Comparison of ENCODE assay signal across 8 cellular contexts in genomic region chr1:27773732-27774445, GRCh38. TPM values are rescaled to one million over a fixed set of nuclear protein-coding genes. Genes with fewer than 3 reads are reported as not detected.
A peak's percentile ranks its signal among the peaks of the same experiment; 100 is the strongest.
DNase-seq lines count a peak whose midpoint lies in the region; ATAC-seq, FAIRE-seq and TF ChIP-seq lines count a peak whose summit lies in the region.

No MANE protein-coding gene starts in this region.

- CTCF ChIA-PET in endothelial cell of umbilical vein (lab: Charles Lee) = interaction anchor here (0.8 to 3.5 kb wide), 7 partner anchors 10 to 105 kb away, joined by 4 to 32 read pairs (median 5); partner anchors contain the start of genes FAM76A and PPP1R8

- no peak for TF ChIP-seq POLR2A in endothelial cell of umbilical vein (IDR thresholded peaks at IDR 0.05; ENCODE audit: low read depth, low read length)

- no peaks in the 10 kb centered on the region for H3K9me3 ChIP-seq in ES-I3 (ENCODE audit: control insufficient read depth, insufficient read depth, low read length)
- no peaks in the 10 kb centered on the region for H3K9me3 ChIP-seq in SU-DHL-6 (ENCODE audit: insufficient read depth, low read length)
- no peaks in the 10 kb centered on the region for H3K9me3 ChIP-seq in endothelial cell of umbilical vein (replicated peaks; ENCODE audit: control insufficient read depth, insufficient read depth, low read length)

- intact Hi-C loops in endothelial cell of umbilical vein (cut with micrococcal nuclease) = loop anchor here (1.0 kb wide), 4 partner anchors 15 to 102 kb away; partner anchors contain the start of genes FAM76A, IFI6 and PPP1R8
- intact Hi-C loops in sciatic nerve (cut with DNase I) = no loop called here

- peak overlapping the region; percentile 28 for H3K27ac ChIP-seq in SU-DHL-6 (ENCODE audit: low read depth, low read length)
- peak overlapping the region; percentile 82 for H3K27ac ChIP-seq in endothelial cell of umbilical vein (ENCODE audit: insufficient read depth, low read depth, low read length)

- peaks cover 9% of the 10 kb centered on the region; the same call in 1 of the 2 replicates for H3K4me1 ChIP-seq in ES-I3 (ENCODE audit: insufficient read depth, low read length)
- peaks cover 23% of the 10 kb centered on the region for H3K4me1 ChIP-seq in endothelial cell of umbilical vein (ENCODE audit: control insufficient read depth, extremely low read depth, insufficient read depth, low read length)

- H3F3A ChIP-seq in SU-DHL-6 (ENCODE audit: insufficient read depth) = peaks cover 9% of the 10 kb centered on the region

- H3K4me3 ChIP-seq in SU-DHL-6 (ENCODE audit: insufficient read depth, low read length, poor library complexity, severe bottlenecking) = peak overlapping the region; percentile 91
- peak overlapping the region; percentile 63 to 99 (median 90) for H3K4me3 ChIP-seq in endothelial cell of umbilical vein (replicated peaks in 1 of 3; ENCODE audit: insufficient read depth in 1 of 3, low read depth in 1 of 3, low read length in 3 of 3)

- H4K20me1 ChIP-seq in SU-DHL-6 (ENCODE audit: low read depth, low read length) (no peaks in the 10 kb centered on the region), endothelial cell of umbilical vein (replicated peaks; ENCODE audit: control insufficient read depth, extremely low read depth, insufficient read depth, low read length) (peaks cover 3% of the 10 kb centered on the region)

- no peak for TF ChIP-seq CTCF in SU-DHL-6 (IDR thresholded peaks at IDR 0.05; ENCODE audit: insufficient read depth, low read length, poor library complexity, severe bottlenecking)
- no peak for TF ChIP-seq CTCF in endothelial cell of umbilical vein (IDR thresholded peaks at IDR 0.05; ENCODE audit: extremely low read depth in 1 of 2, insufficient read depth in 1 of 2, low read depth in 1 of 2, low read length in 2 of 2)

- H3K9me1 ChIP-seq in endothelial cell of umbilical vein (replicated peaks; ENCODE audit: control insufficient read depth, extremely low read depth, insufficient read depth, low read length) = no peaks in the 10 kb centered on the region

- H3K27me3 ChIP-seq in SU-DHL-6 (ENCODE audit: low read length) = no peaks in the 10 kb centered on the region
- H3K27me3 ChIP-seq in endothelial cell of umbilical vein (ENCODE audit: control insufficient read depth in 2 of 2, insufficient read depth in 2 of 2, low read length in 2 of 2) = no peaks in the 10 kb centered on the region

- no peaks in the 10 kb centered on the region for H3K36me3 ChIP-seq in ES-I3 (ENCODE audit: insufficient read depth, low read length)
- no peaks in the 10 kb centered on the region for H3K36me3 ChIP-seq in SU-DHL-6 (ENCODE audit: low read length)
- H3K36me3 ChIP-seq in endothelial cell of umbilical vein (ENCODE audit: control insufficient read depth in 2 of 2, extremely low read depth in 1 of 2, insufficient read depth in 2 of 2, low read length in 2 of 2) = peaks cover 0 to 4% of the 10 kb centered on the region in 2 experiments

- peak overlapping the region; percentile 70 for H3K4me2 ChIP-seq in SU-DHL-6 (ENCODE audit: low read depth, low read length, poor library complexity, severe bottlenecking)
- peak overlapping the region; percentile 100 for H3K4me2 ChIP-seq in endothelial cell of umbilical vein (ENCODE audit: insufficient read depth, low read length)

- no peaks in the 10 kb centered on the region for H3K9me2 ChIP-seq in SU-DHL-6 (replicated peaks; ENCODE audit: insufficient read depth, low read length)

- ATAC-seq in HG02588 (IDR thresholded peaks at IDR 0.05; ENCODE audit: unreplicated experiment) (peak; percentile 3), GM18909 (IDR thresholded peaks at IDR 0.05; ENCODE audit: poor library complexity, unreplicated experiment) (no peak), sciatic nerve (no peak)

- POLR2A ChIA-PET in endothelial cell of umbilical vein (lab: Charles Lee) = interaction anchor here (0.8 to 3.3 kb wide), 6 partner anchors 13 to 486 kb away, joined by 3 to 67 read pairs (median 8); partner anchors contain the start of genes FAM76A and IFI6

- H3K9ac ChIP-seq in ES-I3 (ENCODE audit: low read depth, low read length) (peak overlapping the region; percentile 93), SU-DHL-6 (ENCODE audit: low read length) (peak overlapping the region; percentile 86), endothelial cell of umbilical vein (replicated peaks; ENCODE audit: extremely low read depth, insufficient read depth, low read length) (peak overlapping the region; percentile 89)

- H3K79me2 ChIP-seq in SU-DHL-6 (ENCODE audit: insufficient read depth, low read length) = peaks cover 46% of the 10 kb centered on the region
- peaks cover 56% of the 10 kb centered on the region for H3K79me2 ChIP-seq in endothelial cell of umbilical vein (ENCODE audit: control insufficient read depth, insufficient read depth, low read length)

- peak overlapping the region; percentile 65 for H2AFZ ChIP-seq in SU-DHL-6 (ENCODE audit: low read depth, low read length, severe bottlenecking)
- peak overlapping the region; percentile 32 for H2AFZ ChIP-seq in endothelial cell of umbilical vein (ENCODE audit: low read depth, low read length)

- peak; percentile 78 for FAIRE-seq in endothelial cell of umbilical vein (lab: Jason Lieb, UNC)

- dilution Hi-C loops in endothelial cell of umbilical vein (cut with MboI; ENCODE audit: extremely low pct_ligation_motif_present, low sequenced_read_pairs) = no loop called here

- DNase-seq in endothelial cell of umbilical vein (ENCODE audit: low read depth, low spot score) (peak; percentile 75), myocyte (ENCODE audit: low read depth) (peak; percentile 12), sciatic nerve (ENCODE audit: low spot score) (no peak), NCI-H1048 (lab: John Stamatoyannopoulos, UW) (no peak)

- TSS peak; percentile 53 for BruUV-seq in endothelial cell of umbilical vein (replicated peaks; lab: Mats Ljungman, UMichigan)

TF ChIP-seq in endothelial cell of umbilical vein, 7 proteins besides CTCF, POLR2A, EP300 and RAD21:
- no peak for TF ChIP-seq POLR2AphosphoS5 (IDR thresholded peaks at IDR 0.05; ENCODE audit: insufficient read depth, low read depth, low read length)
- TF ChIP-seq MYC (IDR thresholded peaks at IDR 0.05; ENCODE audit: low read depth, low read length) = no peak
- no peak for TF ChIP-seq EZH2 (IDR thresholded peaks at IDR 0.05; ENCODE audit: borderline replicate concordance, low read depth, low read length, severe bottlenecking)
- TF ChIP-seq GATA2 (IDR thresholded peaks at IDR 0.05; ENCODE audit: insufficient read depth, insufficient read length, low read depth, low read length) = no peak
- peak; percentile 29 for TF ChIP-seq JUN (IDR thresholded peaks at IDR 0.05; ENCODE audit: borderline replicate concordance, insufficient read depth, insufficient read length, low read depth)
- peak; percentile 20 for TF ChIP-seq FOS (IDR thresholded peaks at IDR 0.05; ENCODE audit: borderline replicate concordance, insufficient read depth, low read length)
- TF ChIP-seq, protein P1, sequence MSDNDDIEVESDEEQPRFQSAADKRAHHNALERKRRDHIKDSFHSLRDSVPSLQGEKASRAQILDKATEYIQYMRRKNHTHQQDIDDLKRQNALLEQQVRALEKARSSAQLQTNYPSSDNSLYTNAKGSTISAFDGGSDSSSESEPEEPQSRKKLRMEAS (IDR thresholded peaks at IDR 0.05; ENCODE audit: insufficient read depth, insufficient read length) = no peak
TF ChIP-seq in endothelial cell of umbilical vein: peak in this region for 2.

RNA-seq across cellular contexts. Expression of gene STX12, which starts 0.9 kb away (rescaled TPM):
- total RNA-seq in endothelial cell of umbilical vein (83.8 and 90.3 TPM in 2 replicates), myocyte (42.1 and 43.0 TPM in 2 replicates), sciatic nerve (72.2 TPM)
- 26.1 and 28.7 TPM in 2 replicates for polyA plus RNA-seq in endothelial cell of umbilical vein
- 26.7 and 30.0 TPM in 2 replicates for polyA plus RNA-seq in endothelial cell of umbilical vein (2011; cell fraction: cytosol; rRNA removed)
- polyA plus RNA-seq in endothelial cell of umbilical vein (2011; cell fraction: nucleus; rRNA removed) = 75.1 and 101 TPM in 2 replicates
- 42.1 and 55.6 TPM in 2 replicates for polyA plus RNA-seq in endothelial cell of umbilical vein (2012)
- 37.5 and 39.0 TPM in 2 replicates for polyA minus RNA-seq in endothelial cell of umbilical vein
- 3.5 TPM for polyA minus RNA-seq in endothelial cell of umbilical vein (2011; cell fraction: cytosol; rRNA and poly(A)+ RNA removed)
- polyA minus RNA-seq in endothelial cell of umbilical vein (2011; cell fraction: nucleus; rRNA and poly(A)+ RNA removed) = 49.3 and 68.0 TPM in 2 replicates
- 22.1 TPM for polyA plus RNA-seq in myocyte (2012)

RNA-seq across cellular contexts. Expression of gene FAM76A, which starts 48.1 kb away (rescaled TPM):
- total RNA-seq in endothelial cell of umbilical vein (11.9 and 12.8 TPM in 2 replicates), myocyte (22.3 and 33.4 TPM in 2 replicates), sciatic nerve (18.3 TPM)
- 1.8 and 1.9 TPM in 2 replicates for polyA plus RNA-seq in endothelial cell of umbilical vein
- 3.6 and 4.1 TPM in 2 replicates for polyA plus RNA-seq in endothelial cell of umbilical vein (2011; cell fraction: cytosol; rRNA removed)
- polyA plus RNA-seq in endothelial cell of umbilical vein (2011; cell fraction: nucleus; rRNA removed) = 5.6 and 9.1 TPM in 2 replicates
- polyA plus RNA-seq in endothelial cell of umbilical vein (2012) = 4.6 and 5.7 TPM in 2 replicates
- polyA minus RNA-seq in endothelial cell of umbilical vein = 4.0 and 4.8 TPM in 2 replicates
- polyA minus RNA-seq in endothelial cell of umbilical vein (2011; cell fraction: cytosol; rRNA and poly(A)+ RNA removed) = 4.2 TPM
- polyA minus RNA-seq in endothelial cell of umbilical vein (2011; cell fraction: nucleus; rRNA and poly(A)+ RNA removed) = 3.3 and 3.6 TPM in 2 replicates
- polyA plus RNA-seq in myocyte (2012) = 7.5 TPM

RNA-seq across cellular contexts. Expression of gene PPP1R8, which starts 56.7 kb away (rescaled TPM):
- total RNA-seq in endothelial cell of umbilical vein (45.4 and 48.5 TPM in 2 replicates), myocyte (37.5 and 48.2 TPM in 2 replicates), sciatic nerve (32.5 TPM)
- 32.3 and 39.0 TPM in 2 replicates for polyA plus RNA-seq in endothelial cell of umbilical vein
- polyA plus RNA-seq in endothelial cell of umbilical vein (2011; cell fraction: cytosol; rRNA removed) = 49.5 and 53.8 TPM in 2 replicates
- 33.7 and 33.9 TPM in 2 replicates for polyA plus RNA-seq in endothelial cell of umbilical vein (2011; cell fraction: nucleus; rRNA removed)
- 32.9 and 42.2 TPM in 2 replicates for polyA plus RNA-seq in endothelial cell of umbilical vein (2012)
- 61.8 and 62.6 TPM in 2 replicates for polyA minus RNA-seq in endothelial cell of umbilical vein
- 36.2 TPM for polyA minus RNA-seq in endothelial cell of umbilical vein (2011; cell fraction: cytosol; rRNA and poly(A)+ RNA removed)
- 15.6 and 17.7 TPM in 2 replicates for polyA minus RNA-seq in endothelial cell of umbilical vein (2011; cell fraction: nucleus; rRNA and poly(A)+ RNA removed)
- 34.9 TPM for polyA plus RNA-seq in myocyte (2012)

Comparison
In these comparisons a context has a peak if more than half of its experiments do, and no peak if none do; other contexts are left out.
1. DNase-seq: peak in endothelial cell of umbilical vein (single experiment) and myocyte (single experiment); none in sciatic nerve (single experiment) and NCI-H1048 (single experiment).
2. Peak in every context shown above with its lines, with median percentiles within 50 percentile points of each other: H3K9ac ChIP-seq.